15 cellular contexts compared by ENCODE assay signal in genomic region chr4:76607846-76608245, GRCh38.
DNase-seq lines count a peak whose midpoint lies in the region; ATAC-seq, FAIRE-seq and TF ChIP-seq lines count a peak whose summit lies in the region.
"Had no signal": no experiment of that assay in that cellular context is flagged by ENCODE, and none has a peak within 500 bp of the region (broad histone marks: within the 10 kb centered on the region; RNA-seq: fewer than 3 reads in every experiment).

No MANE protein-coding gene starts in this region.

- RAD21 ChIA-PET in GM12878 (lab: Charles Lee; ENCODE audit: unreplicated experiment), result no interaction called here

- WGBS in GM12878 (ENCODE audit: insufficient coverage, insufficient replicate concordance, low lambda C conversion rate, missing lambda C conversion rate), result 94% methylated on average over 1 of the region's 1 CpG
- 91 to 100% (median 100%) methylated on average over 1 of the region's 1 CpG for WGBS in spleen, 5 donors

- H3K4me2 ChIP-seq in GM12878 (ENCODE audit: control insufficient read depth, insufficient read depth), result peak overlapping the region; percentile 63

- peaks cover under 1 to 3% of the 10 kb centered on the region in 2 experiments; a peak in 1 of 4 replicates for H3K27me3 ChIP-seq in GM12878 (replicated peaks in 1 of 2; ENCODE audit: control insufficient read depth in 2 of 2, insufficient read depth in 2 of 2, low read length in 1 of 2)
- no peaks in the 10 kb centered on the region for H3K27me3 ChIP-seq in spleen (replicated peaks in 1 of 7)
- no peaks in the 10 kb centered on the region for H3K27me3 ChIP-seq in left ventricle myocardium inferior (ENCODE audit: low read depth)
- H3K27me3 ChIP-seq: esophagus muscularis mucosa, right lobe of liver had no signal

- CTCF ChIA-PET in GM12878 (lab: Yijun Ruan, JAX), result no interaction called here

- no TSS peak for BruUV-seq in GM12878 (replicated peaks; lab: Mats Ljungman, UMichigan)

- ATAC-seq in GM19452 (IDR thresholded peaks at IDR 0.05; ENCODE audit: unreplicated experiment) (peak; percentile 29), HG02885 (IDR thresholded peaks at IDR 0.05; ENCODE audit: poor library complexity, unreplicated experiment) (peak; percentile 21), GM12878 (peak; percentile 56)
- ATAC-seq: PC-3 had no signal

- H3K27ac ChIP-seq in GM12878 (ENCODE audit: control insufficient read depth, insufficient read depth), result no peak overlapping the region
- peak overlapping the region in 6 of 8 donors; percentile 10 to 59 (median 44) for H3K27ac ChIP-seq in spleen
- H3K27ac ChIP-seq in left ventricle myocardium inferior (replicated peaks), result no peak overlapping the region
- H3K27ac ChIP-seq: C4-2B, neutrophil, right lobe of liver had no signal

- intact Hi-C loops in GM12878 (cut with micrococcal nuclease; ENCODE audit: unreplicated experiment), result no loop called here
- intact Hi-C loops in spleen (cut with DNase I; ENCODE audit: low total_unique reads), result no loop called here
- intact Hi-C loops in left ventricle myocardium inferior (cut with micrococcal nuclease), result no loop called here

- H3K36me3 ChIP-seq in GM12878 (ENCODE audit: control insufficient read depth in 2 of 2, insufficient read depth in 2 of 2, low read length in 1 of 2) (no peaks in the 10 kb centered on the region), spleen (no peaks in the 10 kb centered on the region), left ventricle myocardium inferior (no peaks in the 10 kb centered on the region)
- H3K36me3 ChIP-seq: esophagus muscularis mucosa, neutrophil, right lobe of liver had no signal

- TF ChIP-seq POLR2A in GM12878 (IDR thresholded peaks at IDR 0.05; ENCODE audit: low read depth, low read length), result no peak
- TF ChIP-seq POLR2A in spleen (IDR thresholded peaks at IDR 0.05), result no peak

- TF ChIP-seq EP300 in GM12878 (IDR thresholded peaks at IDR 0.05; ENCODE audit: borderline replicate concordance in 1 of 2, control insufficient read depth in 1 of 2, low read depth in 2 of 2, low read length in 2 of 2), result no peak

- H3K4me3 ChIP-seq in GM12878 (no peak overlapping the region), spleen (no peak overlapping the region), left ventricle myocardium inferior (no peak overlapping the region)
- H3K4me3 ChIP-seq: esophagus muscularis mucosa, right lobe of liver had no signal

- SMC1A ChIA-PET in GM12878 (lab: Charles Lee; ENCODE audit: uncharacterized antibody, unreplicated experiment), result interaction anchor here (0.7 kb wide), 1 partner anchor 97 kb away, joined by 3 read pairs; no protein-coding TSS in a partner anchor

- H3K4me1 ChIP-seq in GM12878 (ENCODE audit: control insufficient read depth, insufficient read depth, low read length), result peaks cover 23% of the 10 kb centered on the region
- peaks cover 0 to 14% (median 3%) of the 10 kb centered on the region in 6 donors for H3K4me1 ChIP-seq in spleen
- H3K4me1 ChIP-seq in left ventricle myocardium inferior, result peaks cover 54% of the 10 kb centered on the region

- no peaks in the 10 kb centered on the region for H4K20me1 ChIP-seq in GM12878 (ENCODE audit: control insufficient read depth, insufficient read depth)

- H3K9ac ChIP-seq in GM12878 (ENCODE audit: control insufficient read depth, insufficient read depth, low read length), result no peak overlapping the region

- TF ChIP-seq CTCF in GM12878 (IDR thresholded peaks at IDR 0.05 in 2 of 3, conservative IDR thresholded peaks at IDR 0.05 in 1 of 3; ENCODE audit: control insufficient read depth in 2 of 3, extremely low read depth in 1 of 3, insufficient read depth in 1 of 3, low read depth in 3 of 3, low read length in 3 of 3) (no peak), spleen (IDR thresholded peaks at IDR 0.05 in 8 of 11, conservative IDR thresholded peaks at IDR 0.05 in 3 of 11) (no peak), left ventricle myocardium inferior (IDR thresholded peaks at IDR 0.05; ENCODE audit: borderline replicate concordance) (no peak)

- H3K9me3 ChIP-seq in GM12878 (replicated peaks; ENCODE audit: control insufficient read depth, insufficient read depth, low read length) (no peaks in the 10 kb centered on the region), spleen (no peaks in the 10 kb centered on the region), left ventricle myocardium inferior (replicated peaks) (no peaks in the 10 kb centered on the region)
- H3K9me3 ChIP-seq: esophagus muscularis mucosa, neutrophil, right lobe of liver had no signal

- no peak overlapping the region for H2AFZ ChIP-seq in GM12878 (ENCODE audit: control insufficient read depth, low read depth, low read length)

- no peaks in the 10 kb centered on the region for H3K79me2 ChIP-seq in GM12878 (ENCODE audit: control insufficient read depth, insufficient read depth, low read length)

- TF ChIP-seq RAD21 in GM12878 (IDR thresholded peaks at IDR 0.05; ENCODE audit: insufficient read depth, low read depth, low read length), result no peak

- POLR2A ChIA-PET in GM12878 (lab: Charles Lee), result no interaction called here

- in situ Hi-C loops in GM12878 (cut with MboI), result no loop called here

- FAIRE-seq in GM12878 (lab: Jason Lieb, UNC), result no peak

- DNase-seq in GM12878 (ENCODE audit: low read depth, low spot score) (no peak), spleen (no peak), left ventricle myocardium inferior (no peak), NCI-H524 (lab: John Stamatoyannopoulos, UW) (no peak), A172 (ENCODE audit: low spot score) (no peak)
- DNase-seq in activated T-cell treated with anti-CD3 and anti-CD28 coated beads, Interleukin-2, amount 50 U/mL, for 48 hours, result no peak
- DNase-seq: activated T-cell treated with anti-CD3 and anti-CD28 coated beads for 4 hours, hypothalamus, PC-3, right lobe of liver had no signal

TF ChIP-seq in GM12878, 131 proteins besides CTCF, POLR2A, EP300 and RAD21:
- TF ChIP-seq TBL1XR1 (IDR thresholded peaks at IDR 0.05; ENCODE audit: low read depth, low read length), result 0 out of 2 replicates have a peak, but pooled peaks have one; percentile 6
- TF ChIP-seq CHD1 (IDR thresholded peaks at IDR 0.05; ENCODE audit: low read depth, low read length), result no peak
- TF ChIP-seq DPF2 (IDR thresholded peaks at IDR 0.05), result no peak

Comparison
In these comparisons a context has a peak if more than half of its experiments do, and no peak if none do; other contexts are left out.
1. H3K27ac ChIP-seq: peak in spleen (6 of 8); none in GM12878 (single experiment) and left ventricle myocardium inferior (single experiment).
2. Peak in every context shown above with its lines, with median percentiles within 50 percentile points of each other: ATAC-seq.